In the genomic region with DNA sequence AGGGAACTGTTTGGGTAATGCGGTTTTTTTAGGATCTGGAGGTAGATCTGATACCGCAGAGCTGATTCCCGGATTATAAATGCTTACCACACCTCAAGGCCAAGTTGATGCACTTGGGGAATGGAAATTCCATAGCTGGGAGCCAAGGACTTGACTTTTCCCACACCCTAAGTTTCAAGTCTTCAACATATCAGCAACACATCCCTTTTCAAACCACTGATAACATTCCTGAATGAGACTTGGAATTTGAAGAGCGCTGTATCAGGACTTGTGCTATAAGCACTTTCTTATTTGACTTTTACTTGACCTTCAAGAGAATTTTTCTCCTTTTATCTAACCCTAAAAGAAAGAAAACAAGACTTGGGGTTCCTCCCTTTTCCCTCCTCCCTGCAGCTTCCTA, we compare ENCODE assay signal across 22 cellular contexts.
"Had no signal": no experiment of that assay in that cellular context is flagged by ENCODE, and none has a peak within 500 bp of the region (broad histone marks: within the 10 kb centered on the region; RNA-seq: fewer than 3 reads in every experiment).

No MANE protein-coding gene starts in this region.

- H3K36me3 ChIP-seq: adrenal gland, breast epithelium, esophagus squamous epithelium, neural progenitor cell, tibial artery had no signal

- H3K27me3 ChIP-seq: adrenal gland, breast epithelium, esophagus squamous epithelium, neural progenitor cell, tibial artery had no signal

- DNase-seq: activated CD4-positive, alpha-beta T cell treated with anti-CD3 and anti-CD28 coated beads for 36 hours; activated CD4-positive, alpha-beta T cell treated with anti-CD3 and anti-CD28 coated beads, Interleukin-2, amount 50 U/mL, for 4 hours; activated CD8-positive, alpha-beta memory T cell treated with anti-CD3 and anti-CD28 coated beads for 24 hours; activated CD8-positive, alpha-beta memory T cell treated with anti-CD3 and anti-CD28 coated beads, Interleukin-2, amount 50 U/mL, for 4 hours; activated naive CD4-positive, alpha-beta T cell; activated T-cell treated with anti-CD3 and anti-CD28 coated beads, Interleukin-2, amount 50 U/mL, for 24 hours; adrenal gland; cerebellar nuclear complex; esophagus squamous epithelium; foreskin fibroblast; naive thymus-derived CD8-positive, alpha-beta T cell; retina; stimulated activated CD4-positive, alpha-beta T cell treated with anti-CD3 and anti-CD28 coated beads, Interleukin-12 subunit alpha, Interleukin-12 subunit beta, amount 100 ng/mL, for 4 hours; stimulated activated CD4-positive, alpha-beta T cell treated with anti-CD3 and anti-CD28 coated beads, Interleukin-4, amount 100 ng/mL, for 4 hours; substantia nigra; T-cell; tibial artery had no signal

- H2AFZ ChIP-seq: neural progenitor cell had no signal

- H3K4me1 ChIP-seq: neural progenitor cell had no signal

- ATAC-seq: activated CD4-positive, alpha-beta T cell treated with anti-CD3 and anti-CD28 coated beads for 36 hours; naive thymus-derived CD8-positive, alpha-beta T cell; T-cell had no signal

- FAIRE-seq: TTC549, urothelium cell line had no signal

- H3K9ac ChIP-seq: neural progenitor cell had no signal

- H3K4me2 ChIP-seq: neural progenitor cell had no signal

- H3K27ac ChIP-seq: adrenal gland, coronary artery, neural progenitor cell, tibial artery had no signal

- H3K9me3 ChIP-seq: adrenal gland, breast epithelium, esophagus squamous epithelium, tibial artery had no signal

- H3K4me3 ChIP-seq: adrenal gland, breast epithelium, coronary artery, esophagus squamous epithelium, neural progenitor cell, tibial artery had no signal
